In genomic region chr2:20438334-20439192, GRCh38 we compare ENCODE assay signal across 7 cellular contexts. TPM values are rescaled to one million over a fixed set of nuclear protein-coding genes. Genes with fewer than 3 reads are reported as not detected.
DNase-seq lines count a peak whose midpoint lies in the region; ATAC-seq and TF ChIP-seq lines count a peak whose summit lies in the region.

No MANE protein-coding gene starts in this region.

- H3K9me3 ChIP-seq in MM.1S (replicated peaks; ENCODE audit: insufficient read depth, low read length) (no peaks in the 10 kb centered on the region), adrenal gland (replicated peaks in 1 of 3) (no peaks in the 10 kb centered on the region), tibial nerve (no peaks in the 10 kb centered on the region), BE2C (no peaks in the 10 kb centered on the region)

- 38 to 47% (median 41%) methylated on average over 7 of the region's 7 CpGs for WGBS in adrenal gland, 4 donors
- WGBS in tibial nerve, 2 donors: 35 to 43% methylated on average over 7 of the region's 7 CpGs

- H3K27ac ChIP-seq in MM.1S (ENCODE audit: low read length) (no peak overlapping the region), adrenal gland (peak overlapping the region; percentile 5 to 85 (median 50)), tibial nerve (peak overlapping the region; percentile 70 to 88 (median 82))

- TF ChIP-seq EP300 in tibial nerve (IDR thresholded peaks at IDR 0.05): peak; percentile 99 to 100

- H3K4me1 ChIP-seq in MM.1S (ENCODE audit: low read length) (no peaks in the 10 kb centered on the region), adrenal gland (replicated peaks in 1 of 2) (peaks cover 8 to 18% of the 10 kb centered on the region in 2 donors), tibial nerve (peaks cover 3 to 41% (median 13%) of the 10 kb centered on the region in 4 donors), BE2C (peaks cover 3% of the 10 kb centered on the region)

- no peak for TF ChIP-seq CTCF in MM.1S (IDR thresholded peaks at IDR 0.05; ENCODE audit: low read length)
- TF ChIP-seq CTCF in adrenal gland (IDR thresholded peaks at IDR 0.05): no peak
- TF ChIP-seq CTCF in tibial nerve (IDR thresholded peaks at IDR 0.05): no peak
- TF ChIP-seq CTCF in BE2C (IDR thresholded peaks at IDR 0.05; ENCODE audit: low read depth, low read length): no peak

- ATAC-seq in GM21717 (IDR thresholded peaks at IDR 0.05; ENCODE audit: unreplicated experiment) (no peak), HG03571 (IDR thresholded peaks at IDR 0.05; ENCODE audit: unreplicated experiment) (no peak)

- no peak overlapping the region for H3K4me2 ChIP-seq in MM.1S (ENCODE audit: low read depth, low read length)

- H3K4me3 ChIP-seq in MM.1S (ENCODE audit: low read length) (no peak overlapping the region), adrenal gland (no peak overlapping the region), tibial nerve (no peak overlapping the region), BE2C (ENCODE audit: low read depth, low read length) (no peak overlapping the region)

- H3K27me3 ChIP-seq in MM.1S (replicated peaks; ENCODE audit: insufficient read depth, low read length): no peaks in the 10 kb centered on the region
- no peaks in the 10 kb centered on the region for H3K27me3 ChIP-seq in adrenal gland
- H3K27me3 ChIP-seq in tibial nerve: no peaks in the 10 kb centered on the region
- no peaks in the 10 kb centered on the region for H3K27me3 ChIP-seq in BE2C

- TF ChIP-seq POLR2A in adrenal gland (IDR thresholded peaks at IDR 0.05) (peak; percentile 22 to 53), tibial nerve (IDR thresholded peaks at IDR 0.05) (peak; percentile 71 to 78)

- H3K9me2 ChIP-seq in MM.1S (replicated peaks; ENCODE audit: insufficient read depth, low read length): no peaks in the 10 kb centered on the region

- no peaks in the 10 kb centered on the region for H3K36me3 ChIP-seq in MM.1S (replicated peaks; ENCODE audit: insufficient read depth, low read length)
- no peaks in the 10 kb centered on the region for H3K36me3 ChIP-seq in adrenal gland (replicated peaks in 1 of 2)
- no peaks in the 10 kb centered on the region for H3K36me3 ChIP-seq in tibial nerve
- no peaks in the 10 kb centered on the region for H3K36me3 ChIP-seq in BE2C

- 0 out of 2 replicates have a peak overlapping the region, but pooled peaks have one; percentile 24 for H2AFZ ChIP-seq in MM.1S (ENCODE audit: low read length)

- no peaks in the 10 kb centered on the region for H4K20me1 ChIP-seq in MM.1S (ENCODE audit: insufficient read depth, low read length)

- H3K9ac ChIP-seq in MM.1S (ENCODE audit: low read length): no peak overlapping the region

- intact Hi-C loops in adrenal gland (cut with DNase I): no loop called here

- DNase-seq in MM.1S (no peak), adrenal gland (peak in 3 of 7 donors; percentile 33 to 60 (median 42)), islet precursor cell (peak; percentile 13), tibial nerve (ENCODE audit: low spot score in 2 of 2) (peak; percentile 39 to 72), BE2C (no peak)

- no peaks in the 10 kb centered on the region for H3K79me2 ChIP-seq in MM.1S (ENCODE audit: low read length)

- H3F3A ChIP-seq in MM.1S (ENCODE audit: insufficient read depth, low read length): no peaks in the 10 kb centered on the region

RNA-seq across cellular contexts. Expression of gene RHOB, which starts 8.3 kb away (rescaled TPM):
- total RNA-seq in adrenal gland (1,000 to 10,000 TPM in 2 of 8 donors, 100 to 1,000 TPM in 6; 299 to 1,281 (median 765) TPM), tibial nerve (1,000 to 10,000 TPM; 1,356 to 1,875 (median 1,699) TPM)
- 100 to 1,000 TPM; 130 to 271 (median 232) TPM for polyA plus RNA-seq in adrenal gland
- polyA plus RNA-seq in BE2C (2012; ENCODE audit: insufficient read depth, insufficient read length, low read depth): 278 TPM

Comparison
In these comparisons a context has a peak if more than half of its experiments do, and no peak if none do; other contexts are left out.
1. DNase-seq: peak in islet precursor cell (single experiment) and tibial nerve (2 of 2); none in MM.1S (single experiment) and BE2C (single experiment).